10 cellular contexts compared by ENCODE assay signal in genomic region chr1:51058863-51059262, GRCh38. TPM values are rescaled to one million over a fixed set of nuclear protein-coding genes. Genes with fewer than 3 reads are reported as not detected.
DNase-seq lines count a peak whose midpoint lies in the region; ATAC-seq and TF ChIP-seq lines count a peak whose summit lies in the region.
"Had no signal": no experiment of that assay in that cellular context is flagged by ENCODE, and none has a peak within 500 bp of the region (broad histone marks: within the 10 kb centered on the region; RNA-seq: fewer than 3 reads in every experiment).

No MANE protein-coding gene starts in this region.

- CTCF ChIA-PET in AG04450 (lab: Charles Lee) = no interaction called here

- peaks cover 7% of the 10 kb centered on the region for H3K27me3 ChIP-seq in AG04450 (ENCODE audit: control insufficient read depth, insufficient read depth, low read length)
- no peaks in the 10 kb centered on the region for H3K27me3 ChIP-seq in Peyer's patch

- no peaks in the 10 kb centered on the region for H3K4me1 ChIP-seq in Peyer's patch

- H3K9me3 ChIP-seq in AG04450 (ENCODE audit: control insufficient read depth, insufficient read depth, low read length) = peaks cover 14% of the 10 kb centered on the region; the same call in 1 of the 2 replicates
- peaks cover 0 to 3% (median 0%) of the 10 kb centered on the region in 4 donors for H3K9me3 ChIP-seq in Peyer's patch

- H3K27ac ChIP-seq in AG04450 (ENCODE audit: low read depth, low read length) = no peak overlapping the region
- H3K27ac ChIP-seq in Peyer's patch = no peak overlapping the region

- H3K4me3 ChIP-seq in AG04450 (ENCODE audit: low read depth, low read length) (no peak overlapping the region), Peyer's patch (no peak overlapping the region), fibroblast of the aortic adventitia (ENCODE audit: low read depth, low read length) (no peak overlapping the region)

- TF ChIP-seq POLR2A in Peyer's patch (IDR thresholded peaks at IDR 0.05) = no peak

- no peak for ATAC-seq in stimulated activated naive CD8-positive, alpha-beta T cell treated with anti-CD3 and anti-CD28 coated beads, Interleukin-15, Interleukin-2, amounts not matched to agents 100 U/mL and 50 U/mL, for 24 hours

- DNase-seq in AG04450 (ENCODE audit: low read depth, low spot score) (no peak), GM13977 (ENCODE audit: low spot score) (peak; percentile 20), Peyer's patch (no peak), fibroblast of the aortic adventitia (ENCODE audit: low read depth) (peak; percentile 44), cerebellar nuclear complex (lab: John Stamatoyannopoulos, UW) (no peak), amygdala (lab: John Stamatoyannopoulos, UW) (no peak)
- DNase-seq in stimulated activated naive CD8-positive, alpha-beta T cell treated with anti-CD3 and anti-CD28 coated beads, Interleukin-15, Interleukin-2, amounts not matched to agents 100 U/mL and 50 U/mL, for 24 hours = no peak
- no peak for DNase-seq in stimulated activated CD4-positive, alpha-beta T cell treated with anti-CD3 and anti-CD28 coated beads, Interleukin-2, amount 100 ng/mL, for 48 hours
- DNase-seq: amniotic stem cell, midbrain had no signal

- POLR2A ChIA-PET in AG04450 (lab: Yijun Ruan, JAX) = no interaction called here

- peak; percentile 58 for TF ChIP-seq CTCF in AG04450 (IDR thresholded peaks at IDR 0.05; ENCODE audit: low read depth, low read length)
- TF ChIP-seq CTCF in GM13977 (IDR thresholded peaks at IDR 0.05; ENCODE audit: extremely low read depth, insufficient read depth, missing control alignments) = peak; percentile 46
- peak in 4 of 6 experiments; percentile 14 to 57 (median 56) for TF ChIP-seq CTCF in Peyer's patch (IDR thresholded peaks at IDR 0.05)
- TF ChIP-seq CTCF in fibroblast of the aortic adventitia (IDR thresholded peaks at IDR 0.05; ENCODE audit: insufficient read depth, low read length) = peak; percentile 56

- no peaks in the 10 kb centered on the region for H3K36me3 ChIP-seq in Peyer's patch

- in situ Hi-C loops in GM13977 (cut with MboI; ENCODE audit: low pct_unique_long_range_greater_than_20kb, low sequenced_read_pairs, unreplicated experiment) = no loop called here

RNA-seq across cellular contexts. Expression of gene C1orf185, which starts 43.2 kb away (rescaled TPM):
- polyA plus RNA-seq in AG04450 (2011; rRNA removed) = not detected in 2 replicates
- not detected in 2 replicates for polyA minus RNA-seq in AG04450 (2011; rRNA and poly(A)+ RNA removed)
- total RNA-seq in Peyer's patch = not detected
- total RNA-seq in fibroblast of the aortic adventitia (ENCODE audit: low replicate concordance) = not detected in 2 replicates

Comparison
In these comparisons a context has a peak if more than half of its experiments do, and no peak if none do; other contexts are left out.
1. DNase-seq: peak in GM13977 (single experiment) and fibroblast of the aortic adventitia (single experiment); none in AG04450 (single experiment), Peyer's patch (0 of 3), stimulated activated naive CD8-positive, alpha-beta T cell treated with anti-CD3 and anti-CD28 coated beads, Interleukin-15, Interleukin-2, amounts not matched to agents 100 U/mL and 50 U/mL, for 24 hours (single experiment), cerebellar nuclear complex (0 of 2), stimulated activated CD4-positive, alpha-beta T cell treated with anti-CD3 and anti-CD28 coated beads, Interleukin-2, amount 100 ng/mL, for 48 hours (0 of 2) and amygdala (0 of 56).
2. Peak in every context shown above with its lines, with median percentiles within 50 percentile points of each other: CTCF ChIP-seq.